9 cellular contexts compared by ENCODE assay signal in the genomic region with DNA sequence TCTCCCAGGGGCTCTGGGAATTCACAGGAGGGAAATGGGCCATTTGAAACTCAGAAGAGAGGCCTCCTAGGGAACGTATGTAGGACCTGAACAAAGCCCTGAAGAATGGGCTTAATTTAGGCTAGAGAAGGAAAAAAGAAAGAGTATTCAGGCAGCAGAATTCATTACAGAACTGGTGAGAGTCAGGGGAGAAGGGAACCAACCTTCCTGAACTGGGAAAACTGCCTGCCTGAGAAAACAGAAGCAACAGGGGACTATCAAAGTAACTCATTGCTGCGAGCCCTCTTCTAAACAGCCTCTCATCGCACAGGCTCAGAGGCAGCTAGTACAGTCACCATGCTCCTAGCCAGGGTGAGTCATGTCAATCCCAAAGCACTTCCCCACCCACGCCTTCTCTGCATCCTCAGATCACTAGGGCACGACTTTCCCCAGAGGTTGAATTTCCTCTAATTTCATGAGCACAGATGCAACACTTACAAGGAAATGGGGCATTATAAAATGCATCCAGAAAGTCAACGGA.
DNase-seq lines count a peak whose midpoint lies in the region; ATAC-seq and TF ChIP-seq lines count a peak whose summit lies in the region.
"Had no signal": no experiment of that assay in that cellular context is flagged by ENCODE, and none has a peak within 500 bp of the region (broad histone marks: within the 10 kb centered on the region; RNA-seq: fewer than 3 reads in every experiment).

No MANE protein-coding gene starts in this region.

- no peaks in the 10 kb centered on the region for H3K79me2 ChIP-seq in OCI-LY3 (ENCODE audit: low read length)

- peak; percentile 55 for DNase-seq in DMS153 (lab: John Stamatoyannopoulos, UW)
- no peak for DNase-seq in DMS153 treated with DMSO at 0.1 percent for 48 hours (lab: John Stamatoyannopoulos, UW; ENCODE audit: unreplicated experiment)
- DNase-seq in dermis microvascular lymphatic vessel endothelial cell (ENCODE audit: low read depth in 2 of 2) = peak; percentile 49 to 99
- DNase-seq in mucosa of descending colon = peak; percentile 55 to 69 (median 69)
- DNase-seq in NCI-H526 treated with DMSO at 0.1 percent for 48 hours (lab: John Stamatoyannopoulos, UW) = no peak
- no peak for DNase-seq in cerebellar cortex (ENCODE audit: low spot score)

- H3K9ac ChIP-seq in OCI-LY3 (ENCODE audit: low read length) = peak overlapping the region; percentile 16; the same call in 1 of the 2 replicates

- no peaks in the 10 kb centered on the region for H4K20me1 ChIP-seq in OCI-LY3 (ENCODE audit: insufficient read depth, low read length)

- intact Hi-C loops in mucosa of descending colon (cut with DNase I, micrococcal nuclease) = no loop called here

- H3K4me3 ChIP-seq in OCI-LY3 (ENCODE audit: low read length) (no peak overlapping the region), mucosa of descending colon (no peak overlapping the region)

- H3K4me2 ChIP-seq in OCI-LY3 (ENCODE audit: low read length) = peak overlapping the region; percentile 45

- H3K9me3 ChIP-seq in OCI-LY3 (ENCODE audit: insufficient read depth, low read length) (no peaks in the 10 kb centered on the region), mucosa of descending colon (no peaks in the 10 kb centered on the region)

- peak overlapping the region; percentile 50 for H3K27ac ChIP-seq in OCI-LY3 (ENCODE audit: low read length)
- H3K27ac ChIP-seq: 22Rv1 had no signal

- H3K36me3 ChIP-seq in OCI-LY3 (replicated peaks; ENCODE audit: low read depth, low read length) (no peaks in the 10 kb centered on the region), mucosa of descending colon (ENCODE audit: low read depth) (no peaks in the 10 kb centered on the region)

- peaks cover 54% of the 10 kb centered on the region for H3K4me1 ChIP-seq in OCI-LY3 (ENCODE audit: low read length)
- peaks cover 39% of the 10 kb centered on the region for H3K4me1 ChIP-seq in mucosa of descending colon (ENCODE audit: low read depth)

- ATAC-seq in HG02759 (IDR thresholded peaks at IDR 0.05; ENCODE audit: unreplicated experiment) (peak; percentile 49), mucosa of descending colon (peak; percentile 96)

- TF ChIP-seq CTCF in OCI-LY3 (IDR thresholded peaks at IDR 0.05; ENCODE audit: low read depth, low read length) (no peak), mucosa of descending colon (IDR thresholded peaks at IDR 0.05) (no peak)

- H2AFZ ChIP-seq in OCI-LY3 (ENCODE audit: low read depth, low read length) = 0 out of 2 replicates have a peak overlapping the region, but pooled peaks have one; percentile 29

- no peaks in the 10 kb centered on the region for H3K27me3 ChIP-seq in OCI-LY3 (ENCODE audit: low read depth, low read length)

Comparison
In these comparisons a context has a peak if more than half of its experiments do, and no peak if none do; other contexts are left out.
1. DNase-seq: peak in DMS153 (single experiment), dermis microvascular lymphatic vessel endothelial cell (2 of 2) and mucosa of descending colon (3 of 3); none in DMS153 treated with DMSO at 0.1 percent for 48 hours (single experiment), NCI-H526 treated with DMSO at 0.1 percent for 48 hours (single experiment) and cerebellar cortex (single experiment).